In the genomic region with DNA sequence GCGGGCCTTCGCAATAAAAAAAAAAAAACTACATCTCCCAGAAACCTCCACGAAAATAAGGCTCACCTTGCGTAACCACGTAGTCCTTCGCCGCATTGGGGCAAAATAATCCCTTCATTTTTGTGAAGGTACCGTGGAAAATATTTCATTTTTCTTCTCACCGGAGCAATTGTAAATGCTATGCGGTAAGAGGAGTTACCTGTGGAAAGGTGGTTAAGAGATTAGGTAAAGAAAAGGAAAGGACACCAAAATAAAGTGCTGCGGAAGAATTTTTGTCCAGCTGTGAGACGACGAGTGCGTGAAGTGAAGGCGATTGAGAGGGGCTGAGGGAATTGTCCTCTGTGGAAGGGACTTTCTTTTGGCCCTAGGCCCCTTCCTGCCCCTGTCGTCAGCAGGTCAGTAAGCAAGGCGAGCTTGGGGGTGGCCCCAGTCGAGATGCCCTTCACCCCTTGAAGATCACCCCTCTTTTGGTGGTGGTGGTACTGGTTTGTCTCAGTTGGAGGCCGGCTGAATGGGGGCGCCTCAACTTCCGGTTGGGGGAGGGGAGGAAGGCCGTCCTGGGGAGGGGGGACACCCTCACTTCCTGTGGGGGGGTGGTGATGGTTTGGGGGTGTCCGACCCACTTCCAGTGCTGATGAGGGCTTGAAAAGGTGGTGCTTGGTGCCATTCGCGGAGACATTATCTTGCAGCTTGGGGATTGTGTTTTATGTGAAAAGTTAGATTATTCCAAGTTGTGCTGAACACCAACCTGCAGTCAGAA, we compare ENCODE assay signal across 8 cellular contexts. TPM values are rescaled to one million over a fixed set of nuclear protein-coding genes. Genes with fewer than 3 reads are reported as not detected.
DNase-seq lines count a peak whose midpoint lies in the region; ATAC-seq and TF ChIP-seq lines count a peak whose summit lies in the region.

A gene (plus strand): TSS at position 279 of the 760 bp plus-strand sequence. CDS start 37,520 bp downstream, outside the sequence.

- DNase-seq in DMS114 treated with DMSO at 0.1 percent for 48 hours (lab: John Stamatoyannopoulos, UW; ENCODE audit: unreplicated experiment) (peak; percentile 96), RPMI7951 (ENCODE audit: low read depth) (peak; percentile 85), fibroblast of lung (ENCODE audit: low read depth in 2 of 2) (peak; percentile 88 to 95)
- peak; percentile 85 for DNase-seq in Jurkat, Clone E6-1 (ENCODE audit: low read depth, low spot score)
- DNase-seq in activated T-helper 1 cell treated with anti-CD3 and anti-CD28 coated beads, Interleukin-12 subunit alpha, Interleukin-12 subunit beta, Interleukin-2, Interleukin-4 antibody, amounts not matched to agents 30 ng/mL and 10 ng/mL and 1 ng/mL, durations not matched to agents 14 hours and 24 hours and 36 hours (ENCODE audit: low spot score): peak; percentile 51
- DNase-seq in naive thymus-derived CD8-positive, alpha-beta T cell: peak in 7 of 10 donors; percentile 17 to 84 (median 47)
- DNase-seq in stimulated activated naive CD8-positive, alpha-beta T cell treated with anti-CD3 and anti-CD28 coated beads, Interleukin-15, Interleukin-2, amounts not matched to agents 100 U/mL and 50 U/mL, for 24 hours: peak; percentile 75

- peak within 1 kb of the TSS; percentile 81 for H2AFZ ChIP-seq in fibroblast of lung (ENCODE audit: low read length)

- no peak for TF ChIP-seq CTCF in fibroblast of lung (conservative IDR thresholded peaks at IDR 0.05 in 1 of 2, IDR thresholded peaks at IDR 0.05 in 1 of 2; ENCODE audit: low read depth in 1 of 2, low read length in 2 of 2)

- H3K4me3 Mint-ChIP-seq in activated T-helper 1 cell treated with anti-CD3 and anti-CD28 coated beads, Interleukin-12 subunit alpha, Interleukin-12 subunit beta, Interleukin-2, Interleukin-4 antibody, amounts not matched to agents 30 ng/mL and 10 ng/mL and 1 ng/mL, durations not matched to agents 14 hours and 24 hours and 36 hours: peak within 1 kb of the TSS; percentile 99
- H3K4me3 Mint-ChIP-seq in naive thymus-derived CD8-positive, alpha-beta T cell: peak within 1 kb of the TSS; percentile 94 to 100 (median 97)

- H3K4me3 ChIP-seq in Jurkat, Clone E6-1 (ENCODE audit: low read length): peak within 1 kb of the TSS; percentile 65
- H3K4me3 ChIP-seq in fibroblast of lung (replicated peaks in 1 of 4; ENCODE audit: control extremely low read depth in 1 of 4, insufficient read depth in 1 of 4, low read depth in 3 of 4, low read length in 4 of 4): peak within 1 kb of the TSS; percentile 64 to 98 (median 89)

- H4K20me1 ChIP-seq in fibroblast of lung (ENCODE audit: control insufficient read depth, extremely low read depth, insufficient read depth, low read length): peaks cover 6% of the 10 kb centered on the region

- H3K27ac Mint-ChIP-seq in activated T-helper 1 cell treated with anti-CD3 and anti-CD28 coated beads, Interleukin-12 subunit alpha, Interleukin-12 subunit beta, Interleukin-2, Interleukin-4 antibody, amounts not matched to agents 30 ng/mL and 10 ng/mL and 1 ng/mL, durations not matched to agents 14 hours and 24 hours and 36 hours: peak within 1 kb of the TSS; percentile 98
- H3K27ac Mint-ChIP-seq in naive thymus-derived CD8-positive, alpha-beta T cell: peak within 1 kb of the TSS; percentile 96 to 99 (median 98)

- no peaks in the 10 kb centered on the region for H3K9me3 ChIP-seq in fibroblast of lung (ENCODE audit: control insufficient read depth, insufficient read depth, low read depth, low read length)

- peak within 1 kb of the TSS; percentile 93 for H3K9ac ChIP-seq in fibroblast of lung (ENCODE audit: insufficient read depth, low read length)

- peaks cover 4% of the 10 kb centered on the region for H3K27me3 Mint-ChIP-seq in activated T-helper 1 cell treated with anti-CD3 and anti-CD28 coated beads, Interleukin-12 subunit alpha, Interleukin-12 subunit beta, Interleukin-2, Interleukin-4 antibody, amounts not matched to agents 30 ng/mL and 10 ng/mL and 1 ng/mL, durations not matched to agents 14 hours and 24 hours and 36 hours (ENCODE audit: insufficient read depth)
- H3K27me3 Mint-ChIP-seq in naive thymus-derived CD8-positive, alpha-beta T cell: no peaks in the 10 kb centered on the region

- H3K79me2 ChIP-seq in fibroblast of lung (ENCODE audit: control insufficient read depth, insufficient read depth, low read length): peaks cover 65% of the 10 kb centered on the region

- peak; percentile 41 for ATAC-seq in GM21576 (IDR thresholded peaks at IDR 0.05; ENCODE audit: unreplicated experiment)
- peak; percentile 46 to 60 for ATAC-seq in naive thymus-derived CD8-positive, alpha-beta T cell
- ATAC-seq in stimulated activated naive CD8-positive, alpha-beta T cell treated with anti-CD3 and anti-CD28 coated beads, Interleukin-15, Interleukin-2, amounts not matched to agents 100 U/mL and 50 U/mL, for 24 hours: peak; percentile 42

- peaks cover 16% of the 10 kb centered on the region for H3K36me3 Mint-ChIP-seq in activated T-helper 1 cell treated with anti-CD3 and anti-CD28 coated beads, Interleukin-12 subunit alpha, Interleukin-12 subunit beta, Interleukin-2, Interleukin-4 antibody, amounts not matched to agents 30 ng/mL and 10 ng/mL and 1 ng/mL, durations not matched to agents 14 hours and 24 hours and 36 hours (ENCODE audit: low read depth)
- H3K36me3 Mint-ChIP-seq in naive thymus-derived CD8-positive, alpha-beta T cell: peaks cover 0 to 3% (median 0%) of the 10 kb centered on the region in 3 donors

- intact Hi-C loops in activated T-helper 1 cell treated with anti-CD3 and anti-CD28 coated beads, Interleukin-12 subunit alpha, Interleukin-12 subunit beta, Interleukin-2, Interleukin-4 antibody, amounts not matched to agents 30 ng/mL and 10 ng/mL and 1 ng/mL, durations not matched to agents 14 hours and 24 hours and 36 hours (cut with micrococcal nuclease): loop anchor here (1.0 to 5.0 kb wide), 10 partner anchors 10 to 515 kb away; a partner anchor contains a TSS

- peak within 1 kb of the TSS; percentile 95 for H3K27ac ChIP-seq in fibroblast of lung (ENCODE audit: insufficient read depth, low read length)

- H3K36me3 ChIP-seq in fibroblast of lung (ENCODE audit: control insufficient read depth, insufficient read depth, low read length): no peaks in the 10 kb centered on the region

- H3K9me3 Mint-ChIP-seq in activated T-helper 1 cell treated with anti-CD3 and anti-CD28 coated beads, Interleukin-12 subunit alpha, Interleukin-12 subunit beta, Interleukin-2, Interleukin-4 antibody, amounts not matched to agents 30 ng/mL and 10 ng/mL and 1 ng/mL, durations not matched to agents 14 hours and 24 hours and 36 hours: no peaks in the 10 kb centered on the region
- no peaks in the 10 kb centered on the region for H3K9me3 Mint-ChIP-seq in naive thymus-derived CD8-positive, alpha-beta T cell

- H3K4me1 Mint-ChIP-seq in activated T-helper 1 cell treated with anti-CD3 and anti-CD28 coated beads, Interleukin-12 subunit alpha, Interleukin-12 subunit beta, Interleukin-2, Interleukin-4 antibody, amounts not matched to agents 30 ng/mL and 10 ng/mL and 1 ng/mL, durations not matched to agents 14 hours and 24 hours and 36 hours (ENCODE audit: low read depth): peaks cover 67% of the 10 kb centered on the region
- H3K4me1 Mint-ChIP-seq in naive thymus-derived CD8-positive, alpha-beta T cell: peaks cover 25 to 63% (median 49%) of the 10 kb centered on the region in 4 donors

- H3K27me3 ChIP-seq in fibroblast of lung (ENCODE audit: control insufficient read depth, insufficient read depth, low read length): no peaks in the 10 kb centered on the region

- peak within 1 kb of the TSS; percentile 100 for H3K4me2 ChIP-seq in fibroblast of lung (ENCODE audit: extremely low read depth, insufficient read depth, low read length)

- POLR2A ChIA-PET in naive thymus-derived CD8-positive, alpha-beta T cell (lab: Charles Lee): interaction anchor here (0.8 to 1.9 kb wide), 5 partner anchors 11 to 490 kb away, joined by 3 to 7 read pairs (median 4); a partner anchor contains a TSS

- H3K4me1 ChIP-seq in fibroblast of lung (ENCODE audit: control insufficient read depth, extremely low read depth, insufficient read depth, low read length): peaks cover 16% of the 10 kb centered on the region

RNA-seq across cellular contexts. Expression of the gene that starts here (rescaled TPM):
- 44.3 TPM for polyA plus RNA-seq in Jurkat, Clone E6-1 (2012; ENCODE audit: insufficient read depth, insufficient read length)
- 28.4 and 37.8 TPM in 2 replicates for total RNA-seq in RPMI7951 (2014; rRNA removed; shearing (Covaris generic))
- 42.5 and 46.5 TPM in 2 replicates for total RNA-seq in activated T-helper 1 cell treated with anti-CD3 and anti-CD28 coated beads, Interleukin-12 subunit alpha, Interleukin-12 subunit beta, Interleukin-2, Interleukin-4 antibody, amounts not matched to agents 30 ng/mL and 10 ng/mL and 1 ng/mL, durations not matched to agents 14 hours and 24 hours and 36 hours
- 23.6 and 26.3 TPM in 2 replicates for total RNA-seq in fibroblast of lung
- polyA plus RNA-seq in fibroblast of lung: 33.3 and 38.0 TPM in 2 replicates
- 16.1 and 17.6 TPM in 2 replicates for polyA plus RNA-seq in fibroblast of lung (2012)
- 24.0 and 33.3 TPM in 2 replicates for polyA minus RNA-seq in fibroblast of lung (ENCODE audit: low replicate concordance)
- total RNA-seq in naive thymus-derived CD8-positive, alpha-beta T cell: 10 to 100 TPM; 57.9 to 72.4 TPM
- 10 to 100 TPM; 28.7 to 35.7 (median 30.0) TPM for polyA plus RNA-seq in naive thymus-derived CD8-positive, alpha-beta T cell

Comparison
In these comparisons a context has a peak if more than half of its experiments do, and no peak if none do; other contexts are left out.
1. Peak in every context shown above with its lines: DNase-seq, ATAC-seq, H3K4me3 ChIP-seq and H3K27ac ChIP-seq.